In genomic region chr14:48954446-48954845, GRCh38 we compare ENCODE assay signal across 4 cellular contexts.
"Had no signal": no experiment of that assay in that cellular context is flagged by ENCODE, and none has a peak within 500 bp of the region (broad histone marks: within the 10 kb centered on the region; RNA-seq: fewer than 3 reads in every experiment).

No MANE protein-coding gene starts in this region.

- DNase-seq: H9, HCEC 1CT, IMR-90 had no signal

- H3K4me2 ChIP-seq: GM23338 had no signal

- H3K4me3 ChIP-seq: GM23338 had no signal

- H2AFZ ChIP-seq: GM23338 had no signal
